In the genomic region with DNA sequence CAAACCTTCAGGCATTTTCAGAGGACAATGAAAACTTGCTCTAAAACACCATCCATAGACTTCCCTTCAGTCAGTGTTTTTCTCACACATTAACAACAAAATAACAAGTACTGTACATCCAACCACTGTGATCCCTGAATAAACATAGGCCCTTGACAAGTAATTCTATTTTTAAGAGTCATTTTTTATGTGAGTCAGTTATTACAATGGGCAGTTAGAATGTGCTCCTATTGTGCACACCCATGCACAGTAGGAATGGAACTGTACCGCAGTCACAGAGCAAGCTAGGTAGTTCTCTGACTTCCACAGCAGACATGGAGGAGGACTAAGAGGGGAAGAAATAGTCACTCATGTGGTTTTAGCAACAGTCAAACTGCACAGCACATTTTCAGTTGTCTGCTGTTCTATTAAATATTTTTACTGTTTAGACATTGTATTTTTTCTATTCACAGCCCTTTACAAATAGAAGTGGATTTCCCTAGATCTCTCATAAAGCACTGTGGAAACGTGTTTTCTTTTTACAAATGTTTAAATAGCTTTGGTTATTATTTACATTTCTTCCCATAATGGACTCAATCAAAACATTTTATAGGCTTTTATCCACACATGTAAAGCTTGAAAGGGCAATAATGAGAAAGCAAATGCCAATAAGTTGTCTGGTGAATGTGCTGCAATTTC, we compare ENCODE assay signal across 14 cellular contexts.
DNase-seq lines count a peak whose midpoint lies in the region; ATAC-seq and TF ChIP-seq lines count a peak whose summit lies in the region.
"Had no signal": no experiment of that assay in that cellular context is flagged by ENCODE, and none has a peak within 500 bp of the region (broad histone marks: within the 10 kb centered on the region; RNA-seq: fewer than 3 reads in every experiment).

No MANE protein-coding gene starts in this region.

- no peak for TF ChIP-seq CTCF in HEK293 (tag by site-specific recombination; IDR thresholded peaks at IDR 0.05)
- TF ChIP-seq CTCF in brain microvascular endothelial cell (IDR thresholded peaks at IDR 0.05; ENCODE audit: low read depth, low read length, missing control alignments) = no peak
- TF ChIP-seq CTCF in left lung (IDR thresholded peaks at IDR 0.05) = no peak

- in situ Hi-C loops in brain microvascular endothelial cell (cut with HindIII; ENCODE audit: low pct_ligation_motif_present, low sequenced_read_pairs) = no loop called here

- peak; percentile 62 for ATAC-seq in left lung
- ATAC-seq: activated CD8-positive, alpha-beta T cell treated with anti-CD3 and anti-CD28 coated beads for 36 hours; activated naive CD4-positive, alpha-beta T cell treated with anti-CD3 and anti-CD28 coated beads, Interleukin-2, amount 50 U/mL, for 72 hours; activated T-cell treated with anti-CD3 and anti-CD28 coated beads, Interleukin-2, amount 50 U/mL, for 4 hours had no signal

- DNase-seq in A172 (ENCODE audit: low spot score) = peak; percentile 34
- no peak for DNase-seq in brain microvascular endothelial cell
- no peak for DNase-seq in left lung
- DNase-seq in HuH-7.5 (ENCODE audit: low spot score) = no peak
- DNase-seq in SIG-M5 (lab: John Stamatoyannopoulos, UW) = no peak
- no peak for DNase-seq in DMS 273 treated with DMSO at 0.1 percent for 48 hours (lab: John Stamatoyannopoulos, UW)
- no peak for DNase-seq in H7
- DNase-seq: activated CD8-positive, alpha-beta T cell treated with anti-CD3 and anti-CD28 coated beads for 36 hours; activated T-cell treated with anti-CD3 and anti-CD28 coated beads, Interleukin-2, amount 50 U/mL, for 4 hours; effector CD4-positive, alpha-beta T cell; NCI-H2081 treated with DMSO at 0.1 percent for 48 hours; right cardiac atrium had no signal

- CTCF ChIA-PET in HEK293 (lab: Yijun Ruan, JAX) = no interaction called here

- H3K9me3 ChIP-seq in HEK293 (ENCODE audit: control insufficient read depth, insufficient read depth, low read depth, low read length) (no peaks in the 10 kb centered on the region), left lung (no peaks in the 10 kb centered on the region)

- H3K27me3 ChIP-seq in brain microvascular endothelial cell (replicated peaks) (no peaks in the 10 kb centered on the region), left lung (no peaks in the 10 kb centered on the region), H7 (ENCODE audit: control insufficient read depth, insufficient read depth, low read length) (no peaks in the 10 kb centered on the region)

- POLR2A ChIA-PET in HEK293 (lab: Yijun Ruan, JAX) = interaction anchor here (0.7 kb wide), 1 partner anchor 1143 kb away, joined by 3 read pairs; no protein-coding TSS in a partner anchor

- no peaks in the 10 kb centered on the region for H3K36me3 ChIP-seq in HEK293 (ENCODE audit: control insufficient read depth in 2 of 2, insufficient read depth in 1 of 2, low read length in 2 of 2)
- H3K36me3 ChIP-seq in brain microvascular endothelial cell (replicated peaks) = no peaks in the 10 kb centered on the region
- no peaks in the 10 kb centered on the region for H3K36me3 ChIP-seq in left lung
- H3K36me3 ChIP-seq in H7 (replicated peaks; ENCODE audit: control insufficient read depth, insufficient read depth, low read length) = no peaks in the 10 kb centered on the region

- H3K4me3 ChIP-seq in HEK293 (ENCODE audit: low read depth, low read length) (no peak overlapping the region), brain microvascular endothelial cell (ENCODE audit: low read depth, low read length) (no peak overlapping the region), left lung (no peak overlapping the region), H7 (ENCODE audit: insufficient read depth, low read depth, low read length) (no peak overlapping the region)

- intact Hi-C loops in left lung (cut with DNase I) = no loop called here

- H3K4me1 ChIP-seq in HEK293 (ENCODE audit: control insufficient read depth, insufficient read depth, low read length) (peaks cover 12% of the 10 kb centered on the region), left lung (peaks cover 0 to 3% of the 10 kb centered on the region in 2 donors)

- H3K27ac ChIP-seq in HEK293 (ENCODE audit: extremely low read depth, low read depth, low read length) = no peak overlapping the region
- H3K27ac ChIP-seq in brain microvascular endothelial cell = peak overlapping the region; percentile 1
- H3K27ac ChIP-seq in left lung = no peak overlapping the region

TF ChIP-seq in HEK293, 187 proteins besides CTCF, POLR2A, EP300 and RAD21:
- TF ChIP-seq, protein P1, sequence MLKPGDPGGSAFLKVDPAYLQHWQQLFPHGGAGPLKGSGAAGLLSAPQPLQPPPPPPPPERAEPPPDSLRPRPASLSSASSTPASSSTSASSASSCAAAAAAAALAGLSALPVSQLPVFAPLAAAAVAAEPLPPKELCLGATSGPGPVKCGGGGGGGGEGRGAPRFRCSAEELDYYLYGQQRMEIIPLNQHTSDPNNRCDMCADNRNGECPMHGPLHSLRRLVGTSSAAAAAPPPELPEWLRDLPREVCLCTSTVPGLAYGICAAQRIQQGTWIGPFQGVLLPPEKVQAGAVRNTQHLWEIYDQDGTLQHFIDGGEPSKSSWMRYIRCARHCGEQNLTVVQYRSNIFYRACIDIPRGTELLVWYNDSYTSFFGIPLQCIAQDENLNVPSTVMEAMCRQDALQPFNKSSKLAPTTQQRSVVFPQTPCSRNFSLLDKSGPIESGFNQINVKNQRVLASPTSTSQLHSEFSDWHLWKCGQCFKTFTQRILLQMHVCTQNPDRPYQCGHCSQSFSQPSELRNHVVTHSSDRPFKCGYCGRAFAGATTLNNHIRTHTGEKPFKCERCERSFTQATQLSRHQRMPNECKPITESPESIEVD (tag by site-specific recombination; IDR thresholded peaks at IDR 0.05) = peak; percentile 81
- TF ChIP-seq GFI1B (tag by site-specific recombination; IDR thresholded peaks at IDR 0.05) (0 out of 2 replicates have a peak, but pooled peaks have one; percentile 22), ZNF138 (tag by site-specific recombination; IDR thresholded peaks at IDR 0.05; ENCODE audit: borderline replicate concordance) (no peak)
TF ChIP-seq in HEK293: peak in this region for 2.
